In genomic region chr5:133297293-133297692, GRCh38 we compare ENCODE assay signal across 1 cellular context.
TF ChIP-seq lines count a peak whose summit lies in the region.

No MANE protein-coding gene starts in this region.

TF ChIP-seq in HEK293, 187 proteins besides CTCF, POLR2A, EP300 and RAD21 (continued from another document and continues in another):
- no peak for TF ChIP-seq PRDM2 (tag by site-specific recombination; IDR thresholded peaks at IDR 0.05; ENCODE audit: borderline replicate concordance)
- TF ChIP-seq BCL11B (tag by site-specific recombination; IDR thresholded peaks at IDR 0.05; ENCODE audit: low read depth): no peak
- TF ChIP-seq KLF8 (tag by site-specific recombination; IDR thresholded peaks at IDR 0.05): peak; percentile 55
- TF ChIP-seq TSHZ1 (tag by site-specific recombination; IDR thresholded peaks at IDR 0.05; ENCODE audit: borderline replicate concordance): peak; percentile 44; the same call in 1 of the 2 replicates
- no peak for TF ChIP-seq ZNF24 (tag by site-specific recombination; IDR thresholded peaks at IDR 0.05)
- no peak for TF ChIP-seq ZBTB8A (tag by site-specific recombination; IDR thresholded peaks at IDR 0.05)
- no peak for TF ChIP-seq KLF16 (tag by site-specific recombination; IDR thresholded peaks at IDR 0.05)
- no peak for TF ChIP-seq ZNF837 (tag by site-specific recombination; IDR thresholded peaks at IDR 0.05)
- peak; percentile 41 for TF ChIP-seq ZFHX2 (tag by site-specific recombination; conservative IDR thresholded peaks at IDR 0.05)
- no peak; the same call in 1 of the 2 replicates for TF ChIP-seq ZBTB21 (tag by site-specific recombination; IDR thresholded peaks at IDR 0.05)
- no peak for TF ChIP-seq ZNF132 (tag by site-specific recombination; IDR thresholded peaks at IDR 0.05; ENCODE audit: borderline replicate concordance)
- TF ChIP-seq ZNF776 (tag by site-specific recombination; IDR thresholded peaks at IDR 0.05; ENCODE audit: borderline replicate concordance): no peak
- TF ChIP-seq YY1 (tag by site-specific recombination; IDR thresholded peaks at IDR 0.05): no peak
- no peak for TF ChIP-seq ZNF223 (tag by site-specific recombination; IDR thresholded peaks at IDR 0.05)
- TF ChIP-seq SP3 (tag by site-specific recombination; IDR thresholded peaks at IDR 0.05): peak; percentile 16; the same call in 1 of the 2 replicates
- TF ChIP-seq ZNF211 (tag by site-specific recombination; IDR thresholded peaks at IDR 0.05; ENCODE audit: low read depth): no peak
- no peak for TF ChIP-seq HOXA7 (CRISPR knock-in tag; IDR thresholded peaks at IDR 0.05; ENCODE audit: borderline replicate concordance)
- no peak for TF ChIP-seq ZNF777 (tag by site-specific recombination; IDR thresholded peaks at IDR 0.05; ENCODE audit: borderline replicate concordance)
- peak; percentile 95 for TF ChIP-seq INSM2 (tag by site-specific recombination; IDR thresholded peaks at IDR 0.05)
- TF ChIP-seq ZNF629 (tag by site-specific recombination; IDR thresholded peaks at IDR 0.05): peak; percentile 67
- TF ChIP-seq ZNF501 (tag by site-specific recombination; IDR thresholded peaks at IDR 0.05): peak; percentile 33; the same call in 1 of the 2 replicates
- no peak for TF ChIP-seq ZNF335 (tag by site-specific recombination; conservative IDR thresholded peaks at IDR 0.05)
- TF ChIP-seq ZNF16 (tag by site-specific recombination; IDR thresholded peaks at IDR 0.05; ENCODE audit: low read depth): no peak
- no peak for TF ChIP-seq ZNF394 (tag by site-specific recombination; IDR thresholded peaks at IDR 0.05; ENCODE audit: borderline replicate concordance)
- TF ChIP-seq ZNF280D (tag by site-specific recombination; IDR thresholded peaks at IDR 0.05): no peak
- TF ChIP-seq SP7 (tag by site-specific recombination; IDR thresholded peaks at IDR 0.05): peak; percentile 61; the same call in 1 of the 2 replicates
- 0 out of 2 replicates have a peak, but pooled peaks have one; percentile 20 for TF ChIP-seq ZNF76 (tag by site-specific recombination; IDR thresholded peaks at IDR 0.05; ENCODE audit: borderline replicate concordance, low read depth)
- TF ChIP-seq HOXC10 (CRISPR knock-in tag; IDR thresholded peaks at IDR 0.05): no peak
- no peak for TF ChIP-seq SP2 (tag by site-specific recombination; IDR thresholded peaks at IDR 0.05)
- no peak for TF ChIP-seq GLI2 (tag by site-specific recombination; IDR thresholded peaks at IDR 0.05; ENCODE audit: borderline replicate concordance, low read depth)
- no peak for TF ChIP-seq SCRT1 (tag by site-specific recombination; IDR thresholded peaks at IDR 0.05; ENCODE audit: borderline replicate concordance)
- TF ChIP-seq, protein P1, sequence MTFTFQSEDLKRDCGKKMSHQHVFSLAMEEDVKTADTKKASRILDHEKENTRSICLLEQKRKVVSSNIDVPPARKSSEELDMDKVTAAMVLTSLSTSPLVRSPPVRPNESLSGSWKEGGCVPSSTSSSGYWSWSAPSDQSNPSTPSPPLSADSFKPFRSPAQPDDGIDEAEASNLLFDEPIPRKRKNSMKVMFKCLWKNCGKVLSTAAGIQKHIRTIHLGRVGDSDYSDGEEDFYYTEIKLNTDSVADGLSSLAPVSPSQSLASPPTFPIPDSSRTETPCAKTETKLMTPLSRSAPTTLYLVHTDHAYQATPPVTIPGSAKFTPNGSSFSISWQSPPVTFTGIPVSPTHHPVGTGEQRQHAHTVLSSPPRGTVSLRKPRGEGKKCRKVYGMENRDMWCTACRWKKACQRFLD (tag by site-specific recombination; IDR thresholded peaks at IDR 0.05): no peak
- peak; percentile 81 for TF ChIP-seq EGR2 (tag by site-specific recombination; IDR thresholded peaks at IDR 0.05; ENCODE audit: low read depth)
- TF ChIP-seq, protein P2, sequence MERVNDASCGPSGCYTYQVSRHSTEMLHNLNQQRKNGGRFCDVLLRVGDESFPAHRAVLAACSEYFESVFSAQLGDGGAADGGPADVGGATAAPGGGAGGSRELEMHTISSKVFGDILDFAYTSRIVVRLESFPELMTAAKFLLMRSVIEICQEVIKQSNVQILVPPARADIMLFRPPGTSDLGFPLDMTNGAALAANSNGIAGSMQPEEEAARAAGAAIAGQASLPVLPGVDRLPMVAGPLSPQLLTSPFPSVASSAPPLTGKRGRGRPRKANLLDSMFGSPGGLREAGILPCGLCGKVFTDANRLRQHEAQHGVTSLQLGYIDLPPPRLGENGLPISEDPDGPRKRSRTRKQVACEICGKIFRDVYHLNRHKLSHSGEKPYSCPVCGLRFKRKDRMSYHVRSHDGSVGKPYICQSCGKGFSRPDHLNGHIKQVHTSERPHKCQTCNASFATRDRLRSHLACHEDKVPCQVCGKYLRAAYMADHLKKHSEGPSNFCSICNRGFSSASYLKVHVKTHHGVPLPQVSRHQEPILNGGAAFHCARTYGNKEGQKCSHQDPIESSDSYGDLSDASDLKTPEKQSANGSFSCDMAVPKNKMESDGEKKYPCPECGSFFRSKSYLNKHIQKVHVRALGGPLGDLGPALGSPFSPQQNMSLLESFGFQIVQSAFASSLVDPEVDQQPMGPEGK (tag by site-specific recombination; IDR thresholded peaks at IDR 0.05): no peak
- no peak for TF ChIP-seq ZFP41 (tag by site-specific recombination; IDR thresholded peaks at IDR 0.05; ENCODE audit: borderline replicate concordance)
- TF ChIP-seq ZNF544 (tag by site-specific recombination; IDR thresholded peaks at IDR 0.05): no peak
- TF ChIP-seq ZSCAN23 (tag by site-specific recombination; IDR thresholded peaks at IDR 0.05): no peak
- no peak for TF ChIP-seq ZNF157 (tag by site-specific recombination; IDR thresholded peaks at IDR 0.05)
- TF ChIP-seq, protein P3, sequence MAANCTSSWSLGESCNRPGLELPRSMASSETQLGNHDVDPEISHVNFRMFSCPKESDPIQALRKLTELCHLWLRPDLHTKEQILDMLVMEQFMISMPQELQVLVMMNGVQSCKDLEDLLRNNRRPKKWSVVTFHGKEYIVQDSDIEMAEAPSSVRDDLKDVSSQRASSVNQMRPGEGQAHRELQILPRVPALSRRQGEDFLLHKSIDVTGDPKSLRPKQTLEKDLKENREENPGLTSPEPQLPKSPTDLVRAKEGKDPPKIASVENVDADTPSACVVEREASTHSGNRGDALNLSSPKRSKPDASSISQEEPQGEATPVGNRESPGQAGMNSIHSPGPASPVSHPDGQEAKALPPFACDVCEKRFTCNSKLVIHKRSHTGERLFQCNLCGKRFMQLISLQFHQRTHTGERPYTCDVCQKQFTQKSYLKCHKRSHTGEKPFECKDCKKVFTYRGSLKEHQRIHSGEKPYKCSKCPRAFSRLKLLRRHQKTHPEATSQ (tag by site-specific recombination; IDR thresholded peaks at IDR 0.05): no peak
- no peak for TF ChIP-seq ZNF121 (tag by site-specific recombination; IDR thresholded peaks at IDR 0.05)
- TF ChIP-seq ZNF202 (tag by site-specific recombination; IDR thresholded peaks at IDR 0.05; ENCODE audit: borderline replicate concordance): no peak
- TF ChIP-seq OSR2 (tag by site-specific recombination; IDR thresholded peaks at IDR 0.05): peak; percentile 93
- no peak for TF ChIP-seq KLF9 (tag by site-specific recombination; IDR thresholded peaks at IDR 0.05; ENCODE audit: low read depth)
- no peak for TF ChIP-seq ZBTB7A (tag by site-specific recombination; IDR thresholded peaks at IDR 0.05; ENCODE audit: low read depth)
- TF ChIP-seq ZNF404 (tag by site-specific recombination; IDR thresholded peaks at IDR 0.05): no peak
